Comparison of ENCODE assay signal across 8 cellular contexts in the genomic region with DNA sequence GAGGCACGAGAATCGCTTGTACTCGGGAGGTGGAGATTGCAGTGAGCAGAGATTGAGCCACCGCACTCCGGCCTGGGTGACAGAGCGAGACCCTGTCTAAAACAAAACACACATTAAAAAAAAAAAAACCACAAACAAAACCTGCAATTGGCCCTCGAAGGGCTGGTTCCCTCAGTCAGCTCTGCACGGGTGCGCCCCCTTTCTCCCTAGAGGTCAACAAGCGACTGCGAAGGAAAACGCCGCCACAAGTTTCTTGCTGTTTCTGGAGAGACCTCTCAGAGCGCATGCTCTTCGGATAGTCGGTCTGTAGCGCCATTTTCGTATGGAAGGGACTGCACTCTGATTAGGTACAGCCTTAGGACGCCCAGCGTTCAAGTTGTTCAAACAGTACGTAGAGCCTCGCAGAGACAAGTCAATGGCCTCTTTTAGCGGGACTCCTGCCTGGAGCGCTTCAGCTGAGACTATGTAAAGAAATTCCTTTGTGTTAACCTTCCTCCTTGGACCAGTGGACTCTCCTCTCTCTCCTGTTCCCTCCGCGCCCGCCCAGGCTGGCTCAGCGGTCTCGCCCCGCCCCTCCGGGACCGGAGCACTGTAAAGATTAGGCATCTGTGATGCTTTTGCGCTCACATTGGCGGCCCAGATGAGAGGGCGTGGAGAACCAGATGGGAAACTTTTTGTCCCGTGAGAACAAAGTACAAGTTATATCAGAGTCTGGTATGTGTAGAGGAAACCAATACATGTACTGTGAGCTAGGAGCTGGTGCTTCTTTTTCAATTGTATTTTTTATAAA. TPM values are rescaled to one million over a fixed set of nuclear protein-coding genes. Genes with fewer than 3 reads are reported as not detected.
DNase-seq lines count a peak whose midpoint lies in the region; ATAC-seq and TF ChIP-seq lines count a peak whose summit lies in the region.

No MANE protein-coding gene starts in this region.

- H3K9me3 ChIP-seq in left lung = no peaks in the 10 kb centered on the region

- no peaks in the 10 kb centered on the region for H3K9me3 Mint-ChIP-seq in activated CD4-positive, alpha-beta T cell treated with anti-CD3 and anti-CD28 coated beads, Interleukin-2, amount 10 ng/mL, durations not matched to agents 24 days and 14 days
- no peaks in the 10 kb centered on the region for H3K9me3 Mint-ChIP-seq in dendritic cell treated with granulocyte-macrophage colony-stimulating factor and Interleukin-4, amounts not matched to agents 40 ng/mL and 50 ng/mL, for 4 days

- DNase-seq in NCI-H526 (lab: John Stamatoyannopoulos, UW) = peak; percentile 89 to 90
- peak; percentile 96 for DNase-seq in activated CD4-positive, alpha-beta T cell treated with anti-CD3 and anti-CD28 coated beads, Interleukin-2, amount 10 ng/mL, durations not matched to agents 24 days and 14 days
- DNase-seq in left lung = peak; percentile 91 to 95
- peak; percentile 75 for DNase-seq in stimulated activated CD4-positive, alpha-beta T cell treated with anti-CD3 and anti-CD28 coated beads, Interleukin-2, amount 100 ng/mL, for 4 hours (ENCODE audit: low read depth)

- TF ChIP-seq CTCF in C4-2B (conservative IDR thresholded peaks at IDR 0.05) (peak; percentile 51), left lung (IDR thresholded peaks at IDR 0.05) (peak in 1 of 2 donors; percentile 20)

- peaks cover 42% of the 10 kb centered on the region for H3K4me1 Mint-ChIP-seq in activated CD4-positive, alpha-beta T cell treated with anti-CD3 and anti-CD28 coated beads, Interleukin-2, amount 10 ng/mL, durations not matched to agents 24 days and 14 days
- peaks cover 37% of the 10 kb centered on the region for H3K4me1 Mint-ChIP-seq in dendritic cell treated with granulocyte-macrophage colony-stimulating factor and Interleukin-4, amounts not matched to agents 40 ng/mL and 50 ng/mL, for 4 days (ENCODE audit: low read depth)

- intact Hi-C loops in activated CD4-positive, alpha-beta T cell treated with anti-CD3 and anti-CD28 coated beads, Interleukin-2, amount 10 ng/mL, durations not matched to agents 24 days and 14 days (cut with micrococcal nuclease) = loop anchor here (5.0 to 10.0 kb wide), 3 partner anchors 104 to 886 kb away; partner anchors contain the start of genes DBT, GPR88 and S1PR1
- intact Hi-C loops in dendritic cell treated with granulocyte-macrophage colony-stimulating factor and Interleukin-4, amounts not matched to agents 40 ng/mL and 50 ng/mL, for 4 days (cut with micrococcal nuclease) = loop anchor here (5.0 kb wide), 2 partner anchors 104 to 546 kb away; partner anchors contain the start of genes DBT and SLC30A7
- intact Hi-C loops in left lung (cut with DNase I) = loop anchor here in 1 of 2 donors (10.0 kb wide), 1 partner anchor 104 kb away; no protein-coding TSS in a partner anchor

- no peaks in the 10 kb centered on the region for H3K27me3 Mint-ChIP-seq in activated CD4-positive, alpha-beta T cell treated with anti-CD3 and anti-CD28 coated beads, Interleukin-2, amount 10 ng/mL, durations not matched to agents 24 days and 14 days
- no peaks in the 10 kb centered on the region for H3K27me3 Mint-ChIP-seq in dendritic cell treated with granulocyte-macrophage colony-stimulating factor and Interleukin-4, amounts not matched to agents 40 ng/mL and 50 ng/mL, for 4 days

- peak; percentile 67 for ATAC-seq in GM19324 (IDR thresholded peaks at IDR 0.05; ENCODE audit: low FRiP score, unreplicated experiment)
- ATAC-seq in HG03460 (IDR thresholded peaks at IDR 0.05; ENCODE audit: unreplicated experiment) = peak; percentile 50
- ATAC-seq in left lung = peak; percentile 79

- peak overlapping the region; percentile 66 to 94 for H3K4me3 ChIP-seq in left lung

- H3K27ac ChIP-seq in C4-2B = peak overlapping the region; percentile 77
- peak overlapping the region; percentile 93 for H3K27ac ChIP-seq in left lung

- no peaks in the 10 kb centered on the region for H3K36me3 ChIP-seq in left lung

- H3K27ac Mint-ChIP-seq in activated CD4-positive, alpha-beta T cell treated with anti-CD3 and anti-CD28 coated beads, Interleukin-2, amount 10 ng/mL, durations not matched to agents 24 days and 14 days = peak overlapping the region; percentile 98
- H3K27ac Mint-ChIP-seq in dendritic cell treated with granulocyte-macrophage colony-stimulating factor and Interleukin-4, amounts not matched to agents 40 ng/mL and 50 ng/mL, for 4 days = peak overlapping the region; percentile 89

- peaks cover 7 to 31% of the 10 kb centered on the region in 2 donors for H3K4me1 ChIP-seq in left lung

- no peaks in the 10 kb centered on the region for H3K27me3 ChIP-seq in left lung

- H3K36me3 Mint-ChIP-seq in activated CD4-positive, alpha-beta T cell treated with anti-CD3 and anti-CD28 coated beads, Interleukin-2, amount 10 ng/mL, durations not matched to agents 24 days and 14 days (ENCODE audit: low read depth) = peaks cover 27% of the 10 kb centered on the region
- peaks cover 28% of the 10 kb centered on the region for H3K36me3 Mint-ChIP-seq in dendritic cell treated with granulocyte-macrophage colony-stimulating factor and Interleukin-4, amounts not matched to agents 40 ng/mL and 50 ng/mL, for 4 days (ENCODE audit: low read depth)

- peak overlapping the region; percentile 96 for H3K4me3 Mint-ChIP-seq in activated CD4-positive, alpha-beta T cell treated with anti-CD3 and anti-CD28 coated beads, Interleukin-2, amount 10 ng/mL, durations not matched to agents 24 days and 14 days
- peak overlapping the region; percentile 91 for H3K4me3 Mint-ChIP-seq in dendritic cell treated with granulocyte-macrophage colony-stimulating factor and Interleukin-4, amounts not matched to agents 40 ng/mL and 50 ng/mL, for 4 days

RNA-seq across cellular contexts. Expression of gene CDC14A, which starts 1.0 kb away (rescaled TPM):
- total RNA-seq in activated CD4-positive, alpha-beta T cell treated with anti-CD3 and anti-CD28 coated beads, Interleukin-2, amount 10 ng/mL, durations not matched to agents 24 days and 14 days = 10.3 and 11.0 TPM in 2 replicates
- 10 to 100 TPM in 1 of 2 donors, 1 to 10 TPM in 1; 8.9 to 13.9 TPM for total RNA-seq in left lung

Comparison
In these comparisons a context has a peak if more than half of its experiments do, and no peak if none do; other contexts are left out.
1. Peak in every context shown above with its lines: DNase-seq, ATAC-seq, H3K4me3 ChIP-seq and H3K27ac ChIP-seq.